9 cellular contexts compared by ENCODE assay signal in the genomic region with DNA sequence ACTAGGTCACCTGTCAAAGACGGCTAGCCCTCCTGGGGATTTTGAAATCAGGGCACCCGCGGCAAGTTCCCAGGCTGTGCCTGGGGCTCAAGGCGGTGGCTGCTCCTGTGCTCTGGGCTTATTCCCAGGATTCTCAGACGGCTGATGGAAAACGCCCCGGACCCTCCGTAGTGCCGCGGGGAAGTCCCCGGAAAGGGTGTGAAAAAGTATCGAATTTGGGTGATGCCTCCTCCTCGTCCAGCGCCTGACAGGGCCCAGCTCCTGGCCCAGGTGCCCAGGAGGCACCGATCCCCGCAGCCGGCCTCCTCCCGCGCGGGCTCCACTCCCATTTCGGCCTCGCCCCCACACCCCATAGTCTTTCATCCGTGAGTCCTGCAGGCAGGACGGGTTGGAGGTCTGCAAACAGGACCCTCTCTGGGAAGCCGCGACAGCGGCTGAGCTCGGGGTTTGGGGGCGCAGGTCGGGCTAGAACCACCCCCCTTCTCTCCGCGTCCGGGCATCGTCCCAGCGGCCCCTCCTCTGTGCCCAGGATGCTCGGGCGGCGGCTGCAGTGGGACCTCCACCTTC. TPM values are rescaled to one million over a fixed set of nuclear protein-coding genes. Genes with fewer than 3 reads are reported as not detected.
A peak's percentile ranks its signal among the peaks of the same experiment; 100 is the strongest.
DNase-seq lines count a peak whose midpoint lies in the region; ATAC-seq and TF ChIP-seq lines count a peak whose summit lies in the region.
"Had no signal": no experiment of that assay in that cellular context is flagged by ENCODE, and none has a peak within 500 bp of the region (broad histone marks: within the 10 kb centered on the region; RNA-seq: fewer than 3 reads in every experiment).

No MANE protein-coding gene starts in this region.

- H3K4me3 Mint-ChIP-seq in T-helper 17 cell: peak overlapping the region; percentile 95

- no peaks in the 10 kb centered on the region for H3K36me3 Mint-ChIP-seq in T-helper 17 cell (ENCODE audit: low read depth)

- H3K27ac Mint-ChIP-seq in T-helper 17 cell: peak overlapping the region; percentile 82

- peaks cover 8% of the 10 kb centered on the region for H3K27me3 Mint-ChIP-seq in T-helper 17 cell

- no peak for TF ChIP-seq CTCF in fibroblast of pulmonary artery (IDR thresholded peaks at IDR 0.05; ENCODE audit: low read length, missing control alignments)

- DNase-seq in NCI-H146 (lab: John Stamatoyannopoulos, UW) (peak; percentile 6), NCI-H146 treated with DMSO at 0.1 percent for 48 hours (lab: John Stamatoyannopoulos, UW; ENCODE audit: unreplicated experiment) (no peak), T-helper 17 cell (no peak), fibroblast of pulmonary artery (ENCODE audit: low read depth) (no peak), skeletal muscle cell (ENCODE audit: low read depth) (no peak)
- DNase-seq in stimulated activated naive CD4-positive, alpha-beta T cell (lab: John Stamatoyannopoulos, UW): no peak

- ATAC-seq in T-helper 17 cell (no peak), HG02623 (IDR thresholded peaks at IDR 0.05; ENCODE audit: unreplicated experiment) (no peak), GM21515 (IDR thresholded peaks at IDR 0.05; ENCODE audit: unreplicated experiment) (no peak)

- H3K9me3 ChIP-seq in T-helper 17 cell (ENCODE audit: control insufficient read depth, low read length, poor library complexity, severe bottlenecking): no peaks in the 10 kb centered on the region

- H3K4me3 ChIP-seq in fibroblast of pulmonary artery (replicated peaks; ENCODE audit: low read depth, low read length) (peak overlapping the region; percentile 62), skeletal muscle cell (ENCODE audit: low read depth, low read length) (peak overlapping the region; percentile 43)
- H3K4me3 ChIP-seq: GM12878 had no signal

- H3K4me1 Mint-ChIP-seq in T-helper 17 cell: peaks cover 25% of the 10 kb centered on the region

RNA-seq across cellular contexts. Expression of a gene that starts 1.1 kb away (rescaled TPM):
- total RNA-seq in T-helper 17 cell: 10 to 100 TPM; 13.1 to 50.9 TPM
